1 cellular context compared by ENCODE assay signal in genomic region chr12:77943466-77943865, GRCh38.
TF ChIP-seq lines count a peak whose summit lies in the region.

No MANE protein-coding gene starts in this region.

TF ChIP-seq in WTC11, 78 proteins besides CTCF, POLR2A, EP300 and RAD21 (continued from another document):
- TF ChIP-seq ZBTB43 (CRISPR knock-in tag; IDR thresholded peaks at IDR 0.05) (no peak), ZNF317 (CRISPR knock-in tag; IDR thresholded peaks at IDR 0.05; ENCODE audit: borderline replicate concordance, low read depth) (no peak)
